ENCODE assay signal across 18 cellular contexts in the genomic region with DNA sequence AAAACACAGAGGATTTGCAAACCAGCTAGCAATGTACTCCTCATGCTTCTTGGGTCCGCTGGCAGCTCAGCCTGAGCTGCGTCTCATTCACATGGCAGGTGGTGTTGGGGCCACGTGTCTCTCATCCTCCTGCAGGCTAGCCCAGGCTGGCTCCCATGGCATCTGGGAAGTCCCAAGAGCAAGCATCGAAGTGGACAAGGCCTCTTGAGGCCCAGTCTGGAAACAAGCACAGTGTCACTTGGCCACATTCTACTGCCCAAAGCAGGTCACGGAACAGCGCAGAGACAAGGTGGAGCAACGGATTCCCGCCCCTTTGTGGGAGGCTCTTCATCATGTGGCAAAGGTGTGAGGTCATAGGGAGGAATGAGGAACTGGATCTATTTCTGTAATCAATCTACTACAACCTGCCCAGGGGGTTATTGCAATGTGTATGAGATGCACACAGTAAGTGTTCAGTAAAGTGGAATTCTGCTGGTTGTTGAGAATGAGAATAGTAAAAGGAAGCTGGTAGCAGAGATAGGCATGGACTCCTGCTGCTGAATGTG.
"Had no signal": no experiment of that assay in that cellular context is flagged by ENCODE, and none has a peak within 500 bp of the region (broad histone marks: within the 10 kb centered on the region; RNA-seq: fewer than 3 reads in every experiment).

No MANE protein-coding gene starts in this region.

- H3K4me3 ChIP-seq: body of pancreas, dorsolateral prefrontal cortex, spleen, thoracic aorta, upper lobe of right lung had no signal

- H3K9me3 ChIP-seq: body of pancreas, spleen, thoracic aorta, upper lobe of right lung had no signal

- H3K27ac ChIP-seq: body of pancreas, dorsolateral prefrontal cortex, spleen, thoracic aorta, upper lobe of right lung had no signal

- DNase-seq: activated CD4-positive, alpha-beta T cell treated with anti-CD3 and anti-CD28 coated beads for 48 hours; activated CD4-positive, CD25-positive, alpha-beta regulatory T cell; activated CD8-positive, alpha-beta T cell treated with anti-CD3 and anti-CD28 coated beads for 36 hours; activated naive CD4-positive, alpha-beta T cell treated with Interleukin-2 at 50 U/mL for 16 hours; activated naive CD8-positive, alpha-beta T cell treated with anti-CD3 and anti-CD28 coated beads, Interleukin-2, amount 10 ng/mL, durations not matched to agents 7 days and 5 days; activated T-cell treated with anti-CD3 and anti-CD28 coated beads, Interleukin-2, amount 50 U/mL, for 1 hour; body of pancreas; caudate nucleus; dorsolateral prefrontal cortex; foreskin fibroblast; mesendoderm; naive thymus-derived CD8-positive, alpha-beta T cell; retina; spleen; stimulated activated CD4-positive, alpha-beta T cell treated with anti-CD3 and anti-CD28 coated beads, Interleukin-4, amount 100 ng/mL, for 4 hours; T-helper 9 cell; upper lobe of right lung had no signal

- H3K4me1 ChIP-seq: body of pancreas, upper lobe of right lung had no signal

- H3K36me3 ChIP-seq: spleen, thoracic aorta, upper lobe of right lung had no signal

- H3K27me3 ChIP-seq: body of pancreas had no signal
